ENCODE assay signal across 8 cellular contexts in genomic region chr22:50148991-50149721, GRCh38. TPM values are rescaled to one million over a fixed set of nuclear protein-coding genes. Genes with fewer than 3 reads are reported as not detected.
DNase-seq lines count a peak whose midpoint lies in the region; ATAC-seq and TF ChIP-seq lines count a peak whose summit lies in the region.

No MANE protein-coding gene starts in this region.

- no peak overlapping the region for H3K4me3 ChIP-seq in MM.1S (ENCODE audit: low read length)

- no peaks in the 10 kb centered on the region for H3F3A ChIP-seq in MM.1S (ENCODE audit: insufficient read depth, low read length)

- no peak overlapping the region for H3K27ac Mint-ChIP-seq in immature natural killer cell

- no peaks in the 10 kb centered on the region for H3K9me2 ChIP-seq in MM.1S (replicated peaks; ENCODE audit: insufficient read depth, low read length)

- no peak overlapping the region for H3K4me2 ChIP-seq in MM.1S (ENCODE audit: low read depth, low read length)

- no peaks in the 10 kb centered on the region for H3K27me3 Mint-ChIP-seq in immature natural killer cell (ENCODE audit: low read depth in 3 of 3)

- no peaks in the 10 kb centered on the region for H4K20me1 ChIP-seq in MM.1S (ENCODE audit: insufficient read depth, low read length)

- H3K4me1 ChIP-seq in MM.1S (ENCODE audit: low read length) = no peaks in the 10 kb centered on the region

- H3K9ac ChIP-seq in MM.1S (ENCODE audit: low read length) = no peak overlapping the region

- ATAC-seq in HG02678 (IDR thresholded peaks at IDR 0.05; ENCODE audit: unreplicated experiment) (no peak), HG03439 (IDR thresholded peaks at IDR 0.05; ENCODE audit: unreplicated experiment) (no peak)

- no peaks in the 10 kb centered on the region for H3K36me3 ChIP-seq in MM.1S (replicated peaks; ENCODE audit: insufficient read depth, low read length)

- H3K27me3 ChIP-seq in MM.1S (replicated peaks; ENCODE audit: insufficient read depth, low read length) = peaks cover 51% of the 10 kb centered on the region

- H3K9me3 Mint-ChIP-seq in immature natural killer cell = no peaks in the 10 kb centered on the region

- H3K79me2 ChIP-seq in MM.1S (ENCODE audit: low read length) = no peaks in the 10 kb centered on the region

- peak; percentile 72 for DNase-seq in MM.1S
- peak; percentile 69 for DNase-seq in T-helper 9 cell
- peak; percentile 73 for DNase-seq in astrocyte of the hippocampus (ENCODE audit: low read depth, low spot score)
- peak; percentile 69 to 76 (median 70) for DNase-seq in immature natural killer cell
- DNase-seq in stimulated activated CD4-positive, alpha-beta T cell treated with anti-CD3 and anti-CD28 coated beads, Interleukin-2, amount 100 ng/mL, for 48 hours = peak; percentile 62 to 72

- H3K4me3 Mint-ChIP-seq in immature natural killer cell = no peak overlapping the region

- H3K9me3 ChIP-seq in MM.1S (replicated peaks; ENCODE audit: insufficient read depth, low read length) = no peaks in the 10 kb centered on the region

- H3K36me3 Mint-ChIP-seq in immature natural killer cell = no peaks in the 10 kb centered on the region

- peaks cover 0 to 3% of the 10 kb centered on the region in 2 donors for H3K4me1 Mint-ChIP-seq in immature natural killer cell

- no peak overlapping the region for H3K27ac ChIP-seq in MM.1S (ENCODE audit: low read length)

- TF ChIP-seq CTCF in GM12873 (IDR thresholded peaks at IDR 0.05; ENCODE audit: insufficient read depth, low read depth, low read length, missing control alignments) (peak; percentile 99), MM.1S (IDR thresholded peaks at IDR 0.05; ENCODE audit: low read length) (peak; percentile 83)

- H2AFZ ChIP-seq in MM.1S (ENCODE audit: low read length) = no peak overlapping the region

RNA-seq across cellular contexts. Expression of gene PANX2, which starts 21.4 kb away (rescaled TPM):
- polyA plus RNA-seq in immature natural killer cell = under 1 TPM in 1 of 3 donors, not detected in 2; 0.07 TPM

RNA-seq across cellular contexts. Expression of gene TRABD, which starts 36.6 kb away (rescaled TPM):
- 10 to 100 TPM; 33.2 to 63.5 (median 35.3) TPM for polyA plus RNA-seq in immature natural killer cell

RNA-seq across cellular contexts. Expression of gene SELENOO, which starts 51.7 kb away (rescaled TPM):
- 1 to 10 TPM; 2.6 to 5.7 (median 3.6) TPM for polyA plus RNA-seq in immature natural killer cell

RNA-seq across cellular contexts. Expression of gene MOV10L1, which starts 59.4 kb away (rescaled TPM):
- polyA plus RNA-seq in immature natural killer cell = 1 to 10 TPM in 1 of 3 donors, not detected in 2; 1.4 TPM
